8 cellular contexts compared by ENCODE assay signal in genomic region chr7:100674441-100675407, GRCh38. TPM values are rescaled to one million over a fixed set of nuclear protein-coding genes. Genes with fewer than 3 reads are reported as not detected.
DNase-seq lines count a peak whose midpoint lies in the region; ATAC-seq and TF ChIP-seq lines count a peak whose summit lies in the region.

No MANE protein-coding gene starts in this region.

- peaks cover 6% of the 10 kb centered on the region for H3K4me1 Mint-ChIP-seq in Caco-2 (ENCODE audit: low read depth, unreplicated experiment)
- peaks cover 19% of the 10 kb centered on the region for H3K4me1 Mint-ChIP-seq in activated T-helper 17 cell treated with anti-CD3 and anti-CD28 coated beads, Interleukin-2, amount 50 U/mL, for 72 hours

- no peaks in the 10 kb centered on the region; the same call in 1 of the 2 replicates for H3K4me1 ChIP-seq in Caco-2
- H3K4me1 ChIP-seq in neutrophil (ENCODE audit: control insufficient read depth in 1 of 2, insufficient read depth in 1 of 2, low read depth in 1 of 2, low read length in 1 of 2) = peaks cover 41 to 51% of the 10 kb centered on the region in 2 experiments

- peak overlapping the region; percentile 94 for H3K27ac Mint-ChIP-seq in Caco-2 (ENCODE audit: unreplicated experiment)
- H3K27ac Mint-ChIP-seq in activated T-helper 17 cell treated with anti-CD3 and anti-CD28 coated beads, Interleukin-2, amount 50 U/mL, for 72 hours = peak overlapping the region; percentile 88

- H3K27me3 ChIP-seq in Caco-2 (replicated peaks; ENCODE audit: control insufficient read depth, insufficient read depth, low read length) = no peaks in the 10 kb centered on the region
- peaks cover 21% of the 10 kb centered on the region for H3K27me3 ChIP-seq in neutrophil

- BruUV-seq in Caco-2 (replicated peaks; lab: Mats Ljungman, UMichigan) = TSS peak; percentile 18

- H3K27ac ChIP-seq in KOPT-K1 (ENCODE audit: low read depth, low read length, poor library complexity, severe bottlenecking) (peak overlapping the region; percentile 92), neutrophil (peak overlapping the region; percentile 100)

- intact Hi-C loops in Caco-2 (cut with micrococcal nuclease; ENCODE audit: unreplicated experiment) = no loop called here

- peak overlapping the region; percentile 85 for H3K4me3 Mint-ChIP-seq in Caco-2 (ENCODE audit: unreplicated experiment)
- H3K4me3 Mint-ChIP-seq in activated T-helper 17 cell treated with anti-CD3 and anti-CD28 coated beads, Interleukin-2, amount 50 U/mL, for 72 hours = peak overlapping the region; percentile 93

- H3K9me3 ChIP-seq in Caco-2 (no peaks in the 10 kb centered on the region), KOPT-K1 (ENCODE audit: insufficient read depth, low read length, poor library complexity, severe bottlenecking) (no peaks in the 10 kb centered on the region), neutrophil (peaks cover 6% of the 10 kb centered on the region)

- H3K9me3 Mint-ChIP-seq in Caco-2 (ENCODE audit: unreplicated experiment) = no peaks in the 10 kb centered on the region
- H3K9me3 Mint-ChIP-seq in activated T-helper 17 cell treated with anti-CD3 and anti-CD28 coated beads, Interleukin-2, amount 50 U/mL, for 72 hours = no peaks in the 10 kb centered on the region

- peak overlapping the region; percentile 100 for H3K4me3 ChIP-seq in Caco-2 (ENCODE audit: low read depth, low read length)
- H3K4me3 ChIP-seq in fibroblast of villous mesenchyme (ENCODE audit: low read depth, low read length) = peak overlapping the region; percentile 95
- peak overlapping the region; percentile 97 to 98 for H3K4me3 ChIP-seq in neutrophil (ENCODE audit: low read depth in 1 of 2, low read length in 1 of 2)

- DNase-seq in Caco-2 = peak; percentile 35 to 42
- peak; percentile 17 for DNase-seq in fibroblast of villous mesenchyme (ENCODE audit: low read depth)
- DNase-seq in COR-L47 (lab: John Stamatoyannopoulos, UW) = no peak

- peaks cover 47% of the 10 kb centered on the region for H3K36me3 Mint-ChIP-seq in Caco-2 (ENCODE audit: insufficient read depth, unreplicated experiment)
- peaks cover 46% of the 10 kb centered on the region for H3K36me3 Mint-ChIP-seq in activated T-helper 17 cell treated with anti-CD3 and anti-CD28 coated beads, Interleukin-2, amount 50 U/mL, for 72 hours (ENCODE audit: low read depth)

- no peak for ATAC-seq in activated T-helper 17 cell treated with anti-CD3 and anti-CD28 coated beads, Interleukin-2, amount 50 U/mL, for 72 hours (replicated peaks)
- ATAC-seq in GM21529 (IDR thresholded peaks at IDR 0.05; ENCODE audit: unreplicated experiment) (no peak), GM21390 (IDR thresholded peaks at IDR 0.05; ENCODE audit: unreplicated experiment) (no peak)

- H3K27me3 Mint-ChIP-seq in Caco-2 (ENCODE audit: insufficient read depth, unreplicated experiment) = no peaks in the 10 kb centered on the region
- H3K27me3 Mint-ChIP-seq in activated T-helper 17 cell treated with anti-CD3 and anti-CD28 coated beads, Interleukin-2, amount 50 U/mL, for 72 hours = no peaks in the 10 kb centered on the region

- CTCF ChIA-PET in Caco-2 (lab: Charles Lee) = interaction anchor here (0.6 to 1.6 kb wide), 2 partner anchors 31 to 62 kb away, joined by 4 to 5 read pairs; partner anchors contain the start of genes MOSPD3 and POP7

- H3K36me3 ChIP-seq in Caco-2 (ENCODE audit: control insufficient read depth, insufficient read depth, low read length) (peaks cover 11% of the 10 kb centered on the region), KOPT-K1 (ENCODE audit: insufficient read depth, low read length) (peaks cover 35% of the 10 kb centered on the region), neutrophil (peaks cover 40% of the 10 kb centered on the region)

- POLR2A ChIA-PET in Caco-2 (lab: Charles Lee) = interaction anchor here (0.7 to 1.1 kb wide), 2 partner anchors 19 to 62 kb away, joined by 3 read pairs; partner anchors contain the start of genes GIGYF1 and MOSPD3

- TF ChIP-seq CTCF in Caco-2 (IDR thresholded peaks at IDR 0.05; ENCODE audit: insufficient read depth in 1 of 2, low read depth in 1 of 2, low read length in 1 of 2, severe bottlenecking in 1 of 2, unreplicated experiment in 1 of 2) = no peak
- no peak for TF ChIP-seq CTCF in fibroblast of villous mesenchyme (IDR thresholded peaks at IDR 0.05; ENCODE audit: insufficient read depth, low read depth, low read length)
- no peak for TF ChIP-seq CTCF in neutrophil (IDR thresholded peaks at IDR 0.05)

RNA-seq across cellular contexts. Expression of gene GNB2, which starts 1.2 kb away (rescaled TPM):
- total RNA-seq in Caco-2 (2022) = 200 and 216 TPM in 2 replicates
- total RNA-seq in activated T-helper 17 cell treated with anti-CD3 and anti-CD28 coated beads, Interleukin-2, amount 50 U/mL, for 72 hours = 100 to 1,000 TPM; 181 to 271 TPM
- total RNA-seq in fibroblast of villous mesenchyme = 88.1 and 97.9 TPM in 2 replicates

RNA-seq across cellular contexts. Expression of gene ACTL6B, which starts 18.5 kb away (rescaled TPM):
- not detected in 2 replicates for total RNA-seq in Caco-2 (2022)
- not detected for total RNA-seq in activated T-helper 17 cell treated with anti-CD3 and anti-CD28 coated beads, Interleukin-2, amount 50 U/mL, for 72 hours
- total RNA-seq in fibroblast of villous mesenchyme = not detected in 2 replicates

RNA-seq across cellular contexts. Expression of gene GIGYF1, which starts 19.3 kb away (rescaled TPM):
- total RNA-seq in Caco-2 (2022) (53.1 and 54.9 TPM in 2 replicates), fibroblast of villous mesenchyme (15.5 and 19.6 TPM in 2 replicates)
- 10 to 100 TPM; 40.2 to 53.1 TPM for total RNA-seq in activated T-helper 17 cell treated with anti-CD3 and anti-CD28 coated beads, Interleukin-2, amount 50 U/mL, for 72 hours

RNA-seq across cellular contexts. Expression of gene POP7, which starts 31.2 kb away (rescaled TPM):
- 65.7 and 66.9 TPM in 2 replicates for total RNA-seq in Caco-2 (2022)
- total RNA-seq in activated T-helper 17 cell treated with anti-CD3 and anti-CD28 coated beads, Interleukin-2, amount 50 U/mL, for 72 hours = 10 to 100 TPM; 29.6 to 68.9 TPM
- total RNA-seq in fibroblast of villous mesenchyme = 34.1 and 46.7 TPM in 2 replicates

RNA-seq across cellular contexts. Expression of gene TFR2, which starts 33.4 kb away (rescaled TPM):
- total RNA-seq in Caco-2 (2022) (8.1 and 9.7 TPM in 2 replicates), fibroblast of villous mesenchyme (under 0.01 and 0.43 TPM in 2 replicates)
- 10 to 100 TPM; 30.8 to 39.4 TPM for total RNA-seq in activated T-helper 17 cell treated with anti-CD3 and anti-CD28 coated beads, Interleukin-2, amount 50 U/mL, for 72 hours
